Comparison of ENCODE assay signal across 9 cellular contexts in the genomic region with DNA sequence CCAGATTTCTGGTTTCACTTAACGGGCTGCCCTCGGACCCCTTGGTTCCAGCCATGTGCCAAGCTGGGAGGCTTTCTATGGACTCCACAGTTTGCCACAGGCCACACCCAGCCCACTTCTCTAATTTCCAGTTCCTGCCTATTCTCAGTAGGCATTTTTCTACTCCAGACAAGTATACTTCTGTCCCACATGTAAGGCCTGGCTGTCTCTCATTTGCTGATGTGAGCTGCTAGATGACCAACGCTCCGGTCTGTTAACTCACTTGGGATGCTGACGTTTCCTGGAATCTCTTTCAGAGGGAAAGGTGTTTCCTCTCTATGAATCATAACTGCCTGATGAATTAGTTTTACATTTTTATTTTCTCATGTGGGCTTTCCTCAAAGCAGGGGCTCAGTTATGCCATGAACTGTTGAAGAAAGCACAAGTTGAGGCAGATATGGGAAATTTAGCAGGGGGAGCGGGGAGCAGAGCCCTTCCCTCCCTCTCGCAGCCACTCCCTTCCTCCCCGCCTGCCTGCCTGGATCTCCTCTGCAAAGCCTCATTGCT. TPM values are rescaled to one million over a fixed set of nuclear protein-coding genes. Genes with fewer than 3 reads are reported as not detected.
DNase-seq lines count a peak whose midpoint lies in the region; ATAC-seq and TF ChIP-seq lines count a peak whose summit lies in the region.
"Had no signal": no experiment of that assay in that cellular context is flagged by ENCODE, and none has a peak within 500 bp of the region (broad histone marks: within the 10 kb centered on the region; RNA-seq: fewer than 3 reads in every experiment).

No MANE protein-coding gene starts in this region.

- H3K4me1 Mint-ChIP-seq in nephron progenitor cell, result peaks cover 35% of the 10 kb centered on the region
- H3K4me1 Mint-ChIP-seq in CD4-positive, alpha-beta T cell (ENCODE audit: low read depth), result peaks cover 15% of the 10 kb centered on the region
- peaks cover 18% of the 10 kb centered on the region for H3K4me1 Mint-ChIP-seq in neural progenitor cell

- 24 to 30% methylated on average over 7 to 8 of the region's 8 CpGs for WGBS in GM23248 (ENCODE audit: low coverage in 1 of 2, low lambda C conversion rate in 2 of 2, missing lambda C conversion rate in 2 of 2), 2 experiments

- no peak overlapping the region for H2AFZ ChIP-seq in GM23248
- H2AFZ ChIP-seq in neural progenitor cell (replicated peaks), result no peak overlapping the region

- CTCF ChIA-PET in CD4-positive, alpha-beta T cell (lab: Charles Lee), result no interaction called here

- H3K36me3 Mint-ChIP-seq in nephron progenitor cell (ENCODE audit: low read depth), result no peaks in the 10 kb centered on the region
- no peaks in the 10 kb centered on the region for H3K36me3 Mint-ChIP-seq in CD4-positive, alpha-beta T cell (ENCODE audit: low read depth)
- no peaks in the 10 kb centered on the region for H3K36me3 Mint-ChIP-seq in neural progenitor cell

- in situ Hi-C loops in GM23248 (cut with MboI), result no loop called here

- peaks cover 51% of the 10 kb centered on the region for H3F3A ChIP-seq in GM23248 (ENCODE audit: insufficient read depth)
- no peaks in the 10 kb centered on the region for H3F3A ChIP-seq in neural progenitor cell (ENCODE audit: low read depth)

- no peaks in the 10 kb centered on the region for H4K20me1 ChIP-seq in GM23248 (ENCODE audit: insufficient read depth)
- H4K20me1 ChIP-seq in neural progenitor cell (ENCODE audit: low read depth), result peaks cover 85% of the 10 kb centered on the region

- H3K27ac ChIP-seq in GM23248 (peak overlapping the region; percentile 99), ascending aorta (peak overlapping the region; percentile 99), right atrium auricular region (peak overlapping the region; percentile 86 to 96), skin epidermis (peak overlapping the region; percentile 22 to 88 (median 74)), neural progenitor cell (no peak overlapping the region)
- H3K27ac ChIP-seq in CD4-positive, alpha-beta T cell (ENCODE audit: low read depth, low read length), result no peak overlapping the region

- H3K27me3 ChIP-seq in GM23248 (replicated peaks; ENCODE audit: insufficient read depth) (no peaks in the 10 kb centered on the region), ascending aorta (no peaks in the 10 kb centered on the region), right atrium auricular region (no peaks in the 10 kb centered on the region), neural progenitor cell (no peaks in the 10 kb centered on the region)
- no peaks in the 10 kb centered on the region for H3K27me3 ChIP-seq in CD4-positive, alpha-beta T cell (ENCODE audit: control insufficient read depth, insufficient read depth, low read length)

- H3K9me2 ChIP-seq in GM23248 (ENCODE audit: insufficient read depth), result no peaks in the 10 kb centered on the region

- no peaks in the 10 kb centered on the region for H3K36me3 ChIP-seq in GM23248 (ENCODE audit: low read depth)
- no peaks in the 10 kb centered on the region for H3K36me3 ChIP-seq in ascending aorta
- H3K36me3 ChIP-seq in right atrium auricular region, result no peaks in the 10 kb centered on the region
- H3K36me3 ChIP-seq in neural progenitor cell, result no peaks in the 10 kb centered on the region

- H3K27ac Mint-ChIP-seq in nephron progenitor cell, result no peak overlapping the region
- no peak overlapping the region for H3K27ac Mint-ChIP-seq in CD4-positive, alpha-beta T cell
- H3K27ac Mint-ChIP-seq in neural progenitor cell, result no peak overlapping the region

- peaks cover 67% of the 10 kb centered on the region for H3K4me1 ChIP-seq in GM23248 (ENCODE audit: insufficient read depth)
- peaks cover 51 to 83% of the 10 kb centered on the region in 2 donors for H3K4me1 ChIP-seq in ascending aorta
- H3K4me1 ChIP-seq in right atrium auricular region, result peaks cover 0 to 85% of the 10 kb centered on the region in 2 donors
- peaks cover 20% of the 10 kb centered on the region for H3K4me1 ChIP-seq in neural progenitor cell

- DNase-seq in GM23248 (peak; percentile 98), ascending aorta (ENCODE audit: low spot score in 2 of 2) (peak; percentile 72 to 94), right atrium auricular region (ENCODE audit: low spot score) (peak; percentile 90), nephron progenitor cell (no peak), neural progenitor cell (ENCODE audit: low spot score) (no peak)
- no peak for DNase-seq in CD4-positive, alpha-beta T cell
- DNase-seq: activated effector memory CD4-positive, alpha-beta T cell treated with Interleukin-2 at 50 U/mL for 16 hours had no signal

- H3K9ac ChIP-seq in GM23248 (peak overlapping the region; percentile 84), neural progenitor cell (no peak overlapping the region)

- peak overlapping the region; percentile 43 for H3K4me2 ChIP-seq in GM23248 (ENCODE audit: unreplicated experiment)
- no peak overlapping the region for H3K4me2 ChIP-seq in neural progenitor cell

- H3K9me3 Mint-ChIP-seq in nephron progenitor cell (no peaks in the 10 kb centered on the region), neural progenitor cell (no peaks in the 10 kb centered on the region)
- H3K9me3 Mint-ChIP-seq in CD4-positive, alpha-beta T cell, result no peaks in the 10 kb centered on the region

- intact Hi-C loops in ascending aorta (cut with DNase I), result loop anchor here (5.0 kb wide), 1 partner anchor 138 kb away; no protein-coding TSS in a partner anchor
- intact Hi-C loops in CD4-positive, alpha-beta T cell (cut with DNase I, micrococcal nuclease), result no loop called here

- no peaks in the 10 kb centered on the region for H3K27me3 Mint-ChIP-seq in nephron progenitor cell (ENCODE audit: low read depth, poor library complexity)
- no peaks in the 10 kb centered on the region for H3K27me3 Mint-ChIP-seq in CD4-positive, alpha-beta T cell
- no peaks in the 10 kb centered on the region for H3K27me3 Mint-ChIP-seq in neural progenitor cell (ENCODE audit: insufficient read depth, low read depth)

- H3K4me3 Mint-ChIP-seq in nephron progenitor cell (no peak overlapping the region), neural progenitor cell (no peak overlapping the region)
- no peak overlapping the region for H3K4me3 Mint-ChIP-seq in CD4-positive, alpha-beta T cell

- peaks cover 79% of the 10 kb centered on the region for H3K79me2 ChIP-seq in GM23248 (ENCODE audit: insufficient read depth)
- H3K79me2 ChIP-seq in neural progenitor cell (ENCODE audit: low read depth), result peaks cover 9% of the 10 kb centered on the region

- TF ChIP-seq CTCF in ascending aorta (IDR thresholded peaks at IDR 0.05) (no peak), right atrium auricular region (IDR thresholded peaks at IDR 0.05) (no peak), nephron progenitor cell (IDR thresholded peaks at IDR 0.05) (no peak), neural progenitor cell (IDR thresholded peaks at IDR 0.05) (no peak)
- no peak for TF ChIP-seq CTCF in CD4-positive, alpha-beta T cell (IDR thresholded peaks at IDR 0.05)

- no peak overlapping the region for H3K4me3 ChIP-seq in GM23248
- peak overlapping the region in 1 of 2 donors; percentile 19 for H3K4me3 ChIP-seq in ascending aorta
- no peak overlapping the region for H3K4me3 ChIP-seq in right atrium auricular region
- H3K4me3 ChIP-seq in skin epidermis, result no peak overlapping the region
- no peak overlapping the region for H3K4me3 ChIP-seq in neural progenitor cell

- no peak for ATAC-seq in HG03196 (IDR thresholded peaks at IDR 0.05; ENCODE audit: unreplicated experiment)
- ATAC-seq in CD4-positive, alpha-beta T cell (ENCODE audit: poor library complexity), result no peak

- H3K9me3 ChIP-seq in GM23248 (ENCODE audit: low read depth), result no peaks in the 10 kb centered on the region
- H3K9me3 ChIP-seq in ascending aorta, result no peaks in the 10 kb centered on the region
- H3K9me3 ChIP-seq in right atrium auricular region, result no peaks in the 10 kb centered on the region
- no peaks in the 10 kb centered on the region for H3K9me3 ChIP-seq in CD4-positive, alpha-beta T cell (ENCODE audit: control insufficient read depth, low read length)
- H3K9me3 ChIP-seq in neural progenitor cell (ENCODE audit: low read depth), result no peaks in the 10 kb centered on the region

- POLR2A ChIA-PET in CD4-positive, alpha-beta T cell (lab: Charles Lee), result interaction anchor here (1.1 kb wide), 1 partner anchor 100 kb away, joined by 4 read pairs; a partner anchor contains a TSS

RNA-seq across cellular contexts. Expression of a gene that starts 36.3 kb away (rescaled TPM):
- total RNA-seq in GM23248 (2014; rRNA removed; shearing (Covaris generic)), result 233 and 235 TPM in 2 replicates
- 66.4 and 75.8 TPM in 2 replicates for polyA plus RNA-seq in GM23248 (2016; fragmentation: Nextera tagmentation; extraction: Ambion mirVana)
- total RNA-seq in ascending aorta, result 184 TPM
- total RNA-seq in right atrium auricular region, result 100 to 1,000 TPM in 1 of 2 donors, 10 to 100 TPM in 1; 70.7 to 113 TPM
- total RNA-seq in CD4-positive, alpha-beta T cell, result 10 to 100 TPM; 51.0 to 52.4 TPM
- 28.7 and 50.8 TPM in 2 replicates for total RNA-seq in neural progenitor cell (ENCODE audit: low replicate concordance)

Comparison
In these comparisons a context has a peak if more than half of its experiments do, and no peak if none do; other contexts are left out.
1. DNase-seq: peak in GM23248 (single experiment), ascending aorta (2 of 2) and right atrium auricular region (single experiment); none in nephron progenitor cell (single experiment), CD4-positive, alpha-beta T cell (0 of 10) and neural progenitor cell (single experiment).
2. H3K27ac ChIP-seq: peak in GM23248 (single experiment), ascending aorta (2 of 2), right atrium auricular region (2 of 2) and skin epidermis (21 of 21); none in CD4-positive, alpha-beta T cell (single experiment) and neural progenitor cell (single experiment).